ENCODE assay signal across 8 cellular contexts in the genomic region with DNA sequence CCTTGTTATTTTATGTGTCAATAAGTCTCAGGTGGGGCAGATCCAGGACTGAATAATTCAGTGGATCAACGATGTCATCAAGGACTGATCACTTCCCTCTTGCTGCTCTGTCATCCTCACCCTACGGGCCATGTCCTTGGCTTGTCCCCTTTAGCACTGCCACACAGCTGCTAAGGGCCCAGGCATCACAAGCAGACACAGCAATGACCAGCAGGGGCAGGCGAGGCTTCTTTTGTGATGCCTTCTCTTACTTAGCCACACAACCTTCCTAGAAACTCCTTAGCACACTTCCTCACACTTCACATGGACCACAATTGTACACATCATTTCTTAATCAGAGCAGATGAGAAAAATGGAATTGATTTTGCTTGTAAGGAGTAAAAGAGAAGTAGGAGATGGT.
DNase-seq lines count a peak whose midpoint lies in the region; ATAC-seq and TF ChIP-seq lines count a peak whose summit lies in the region.

No MANE protein-coding gene starts in this region.

- H3K27me3 ChIP-seq in DOHH2 (ENCODE audit: control insufficient read depth, low read length) (no peaks in the 10 kb centered on the region), SK-N-SH (ENCODE audit: insufficient read depth) (no peaks in the 10 kb centered on the region), esophagus squamous epithelium (no peaks in the 10 kb centered on the region)

- peak; percentile 67 for DNase-seq in HEK293T (ENCODE audit: extremely low spot score)
- peak; percentile 24 for DNase-seq in SK-N-SH
- DNase-seq in medulla oblongata (ENCODE audit: extremely low spot score), result peak; percentile 44
- no peak for DNase-seq in esophagus squamous epithelium (lab: John Stamatoyannopoulos, UW)
- DNase-seq in coronary artery (ENCODE audit: low spot score), result no peak
- DNase-seq in NCI-H1105 treated with DMSO at 0.1 percent for 48 hours (lab: John Stamatoyannopoulos, UW), result no peak

- H3K9me2 ChIP-seq in DOHH2 (replicated peaks; ENCODE audit: control insufficient read depth, low read length) (no peaks in the 10 kb centered on the region), SK-N-SH (no peaks in the 10 kb centered on the region)

- H4K20me1 ChIP-seq in DOHH2 (ENCODE audit: control insufficient read depth, insufficient read depth, low read depth, low read length) (no peaks in the 10 kb centered on the region), SK-N-SH (ENCODE audit: insufficient read depth) (no peaks in the 10 kb centered on the region)

- no peak overlapping the region for H3K4me2 ChIP-seq in DOHH2 (ENCODE audit: low read length)
- no peak overlapping the region for H3K4me2 ChIP-seq in SK-N-SH

- intact Hi-C loops in esophagus squamous epithelium (cut with DNase I), result no loop called here

- no peak overlapping the region for H3K4me3 ChIP-seq in DOHH2 (ENCODE audit: low read length)
- no peak overlapping the region for H3K4me3 ChIP-seq in SK-N-SH (ENCODE audit: low read depth in 2 of 2, low read length in 1 of 2)
- no peak overlapping the region for H3K4me3 ChIP-seq in esophagus squamous epithelium
- H3K4me3 ChIP-seq in coronary artery, result no peak overlapping the region

- no peak for ATAC-seq in GM19452 (IDR thresholded peaks at IDR 0.05; ENCODE audit: unreplicated experiment)

- H3K27ac ChIP-seq in DOHH2 (ENCODE audit: low read depth, low read length) (no peak overlapping the region), SK-N-SH (ENCODE audit: low read depth in 2 of 2, low read length in 1 of 2) (no peak overlapping the region), esophagus squamous epithelium (no peak overlapping the region), coronary artery (no peak overlapping the region)

- 65% methylated on average over 3 of the region's 3 CpGs for WGBS in SK-N-SH (ENCODE audit: low lambda C conversion rate)
- WGBS in esophagus squamous epithelium, 2 donors, result 58 to 62% methylated on average over 3 of the region's 3 CpGs

- POLR2A ChIA-PET in HEK293T (lab: Yijun Ruan, JAX), result no interaction called here
- POLR2A ChIA-PET in SK-N-SH (lab: Yijun Ruan, JAX), result no interaction called here

- H3K9ac ChIP-seq in SK-N-SH, result no peak overlapping the region

- H3K4me1 ChIP-seq in DOHH2 (ENCODE audit: control insufficient read depth, low read length) (no peaks in the 10 kb centered on the region), SK-N-SH (ENCODE audit: control insufficient read depth in 1 of 2, insufficient read depth in 2 of 2, low read depth in 1 of 2, low read length in 1 of 2) (peaks cover 0 to 4% of the 10 kb centered on the region in 2 experiments; a peak in 2 of 4 replicates), esophagus squamous epithelium (no peaks in the 10 kb centered on the region)

- no peaks in the 10 kb centered on the region for H3K36me3 ChIP-seq in DOHH2 (ENCODE audit: control insufficient read depth, low read length)
- no peaks in the 10 kb centered on the region for H3K36me3 ChIP-seq in SK-N-SH (replicated peaks in 1 of 2; ENCODE audit: control insufficient read depth in 1 of 2, insufficient read depth in 2 of 2, low read length in 1 of 2)
- H3K36me3 ChIP-seq in esophagus squamous epithelium, result no peaks in the 10 kb centered on the region

- H3K9me3 ChIP-seq in DOHH2 (ENCODE audit: control insufficient read depth, insufficient read depth, low read length) (no peaks in the 10 kb centered on the region), SK-N-SH (no peaks in the 10 kb centered on the region), esophagus squamous epithelium (no peaks in the 10 kb centered on the region)

- CTCF ChIA-PET in HEK293T (lab: Yijun Ruan, JAX) (interaction anchor here (0.7 kb wide), 1 partner anchor 295 kb away, joined by 3 read pairs; no protein-coding TSS in a partner anchor), SK-N-SH (lab: Yijun Ruan, JAX) (no interaction called here)

- TF ChIP-seq EP300 in SK-N-SH (IDR thresholded peaks at IDR 0.05; ENCODE audit: borderline replicate concordance in 1 of 2, low read depth in 1 of 2, low read length in 1 of 2), result no peak

- peak; percentile 53 for TF ChIP-seq CTCF in DOHH2 (IDR thresholded peaks at IDR 0.05; ENCODE audit: low read depth, low read length, poor library complexity, severe bottlenecking)
- TF ChIP-seq CTCF in SK-N-SH (IDR thresholded peaks at IDR 0.05), result peak; percentile 47; the same call in 1 of the 2 replicates
- peak in 1 of 6 experiments; percentile 35 for TF ChIP-seq CTCF in esophagus squamous epithelium (IDR thresholded peaks at IDR 0.05)
- no peak for TF ChIP-seq CTCF in coronary artery (IDR thresholded peaks at IDR 0.05)

- TF ChIP-seq RAD21 in SK-N-SH (IDR thresholded peaks at IDR 0.05; ENCODE audit: low read length), result peak; percentile 57

- TF ChIP-seq POLR2A in esophagus squamous epithelium (IDR thresholded peaks at IDR 0.05), result no peak

- no peak overlapping the region for H2AFZ ChIP-seq in SK-N-SH (ENCODE audit: low read depth)

- H3K79me2 ChIP-seq in DOHH2 (ENCODE audit: control insufficient read depth, low read length), result no peaks in the 10 kb centered on the region
- no peaks in the 10 kb centered on the region for H3K79me2 ChIP-seq in SK-N-SH (ENCODE audit: insufficient read depth)

- H3F3A ChIP-seq in DOHH2 (ENCODE audit: control insufficient read depth, insufficient read depth) (no peaks in the 10 kb centered on the region), SK-N-SH (replicated peaks; ENCODE audit: insufficient read depth) (no peaks in the 10 kb centered on the region)

TF ChIP-seq in HEK293T, 16 proteins besides CTCF, POLR2A, EP300 and RAD21:
- no peak for TF ChIP-seq FOXM1 (IDR thresholded peaks at IDR 0.05; ENCODE audit: borderline replicate concordance)
- no peak for TF ChIP-seq NFRKB (IDR thresholded peaks at IDR 0.05)
- no peak for TF ChIP-seq SP1 (IDR thresholded peaks at IDR 0.05)
- no peak for TF ChIP-seq HDGF (IDR thresholded peaks at IDR 0.05; ENCODE audit: borderline replicate concordance)
- no peak for TF ChIP-seq SUZ12 (IDR thresholded peaks at IDR 0.05)
- TF ChIP-seq FOXA1 (IDR thresholded peaks at IDR 0.05), result no peak
- no peak for TF ChIP-seq BHLHE40 (IDR thresholded peaks at IDR 0.05; ENCODE audit: borderline replicate concordance)
- TF ChIP-seq ELF4 (IDR thresholded peaks at IDR 0.05), result no peak
- TF ChIP-seq LEF1 (IDR thresholded peaks at IDR 0.05; ENCODE audit: borderline replicate concordance), result no peak
- TF ChIP-seq L3MBTL2 (conservative IDR thresholded peaks at IDR 0.05), result no peak
- no peak for TF ChIP-seq ZNF384 (IDR thresholded peaks at IDR 0.05)
- no peak for TF ChIP-seq TARDBP (IDR thresholded peaks at IDR 0.05)
- no peak for TF ChIP-seq CTBP1 (IDR thresholded peaks at IDR 0.05; ENCODE audit: borderline replicate concordance)
- no peak for TF ChIP-seq ARNT (IDR thresholded peaks at IDR 0.05)
- TF ChIP-seq, protein P1, sequence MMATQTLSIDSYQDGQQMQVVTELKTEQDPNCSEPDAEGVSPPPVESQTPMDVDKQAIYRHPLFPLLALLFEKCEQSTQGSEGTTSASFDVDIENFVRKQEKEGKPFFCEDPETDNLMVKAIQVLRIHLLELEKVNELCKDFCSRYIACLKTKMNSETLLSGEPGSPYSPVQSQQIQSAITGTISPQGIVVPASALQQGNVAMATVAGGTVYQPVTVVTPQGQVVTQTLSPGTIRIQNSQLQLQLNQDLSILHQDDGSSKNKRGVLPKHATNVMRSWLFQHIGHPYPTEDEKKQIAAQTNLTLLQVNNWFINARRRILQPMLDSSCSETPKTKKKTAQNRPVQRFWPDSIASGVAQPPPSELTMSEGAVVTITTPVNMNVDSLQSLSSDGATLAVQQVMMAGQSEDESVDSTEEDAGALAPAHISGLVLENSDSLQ (IDR thresholded peaks at IDR 0.05), result no peak

TF ChIP-seq in SK-N-SH, 30 proteins besides CTCF, POLR2A, EP300 and RAD21 (continues in another document):
- TF ChIP-seq GATA2 (CRISPR knock-in tag; IDR thresholded peaks at IDR 0.05), result no peak
- TF ChIP-seq RFX5 (IDR thresholded peaks at IDR 0.05; ENCODE audit: low read length), result no peak
- TF ChIP-seq, protein P2, sequence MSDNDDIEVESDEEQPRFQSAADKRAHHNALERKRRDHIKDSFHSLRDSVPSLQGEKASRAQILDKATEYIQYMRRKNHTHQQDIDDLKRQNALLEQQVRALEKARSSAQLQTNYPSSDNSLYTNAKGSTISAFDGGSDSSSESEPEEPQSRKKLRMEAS (IDR thresholded peaks at IDR 0.05; ENCODE audit: low read depth), result no peak
- TF ChIP-seq NRF1 (IDR thresholded peaks at IDR 0.05; ENCODE audit: low read depth, low read length), result no peak
- TF ChIP-seq ELF1 (IDR thresholded peaks at IDR 0.05), result no peak
- TF ChIP-seq, protein P3, sequence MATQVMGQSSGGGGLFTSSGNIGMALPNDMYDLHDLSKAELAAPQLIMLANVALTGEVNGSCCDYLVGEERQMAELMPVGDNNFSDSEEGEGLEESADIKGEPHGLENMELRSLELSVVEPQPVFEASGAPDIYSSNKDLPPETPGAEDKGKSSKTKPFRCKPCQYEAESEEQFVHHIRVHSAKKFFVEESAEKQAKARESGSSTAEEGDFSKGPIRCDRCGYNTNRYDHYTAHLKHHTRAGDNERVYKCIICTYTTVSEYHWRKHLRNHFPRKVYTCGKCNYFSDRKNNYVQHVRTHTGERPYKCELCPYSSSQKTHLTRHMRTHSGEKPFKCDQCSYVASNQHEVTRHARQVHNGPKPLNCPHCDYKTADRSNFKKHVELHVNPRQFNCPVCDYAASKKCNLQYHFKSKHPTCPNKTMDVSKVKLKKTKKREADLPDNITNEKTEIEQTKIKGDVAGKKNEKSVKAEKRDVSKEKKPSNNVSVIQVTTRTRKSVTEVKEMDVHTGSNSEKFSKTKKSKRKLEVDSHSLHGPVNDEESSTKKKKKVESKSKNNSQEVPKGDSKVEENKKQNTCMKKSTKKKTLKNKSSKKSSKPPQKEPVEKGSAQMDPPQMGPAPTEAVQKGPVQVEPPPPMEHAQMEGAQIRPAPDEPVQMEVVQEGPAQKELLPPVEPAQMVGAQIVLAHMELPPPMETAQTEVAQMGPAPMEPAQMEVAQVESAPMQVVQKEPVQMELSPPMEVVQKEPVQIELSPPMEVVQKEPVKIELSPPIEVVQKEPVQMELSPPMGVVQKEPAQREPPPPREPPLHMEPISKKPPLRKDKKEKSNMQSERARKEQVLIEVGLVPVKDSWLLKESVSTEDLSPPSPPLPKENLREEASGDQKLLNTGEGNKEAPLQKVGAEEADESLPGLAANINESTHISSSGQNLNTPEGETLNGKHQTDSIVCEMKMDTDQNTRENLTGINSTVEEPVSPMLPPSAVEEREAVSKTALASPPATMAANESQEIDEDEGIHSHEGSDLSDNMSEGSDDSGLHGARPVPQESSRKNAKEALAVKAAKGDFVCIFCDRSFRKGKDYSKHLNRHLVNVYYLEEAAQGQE (IDR thresholded peaks at IDR 0.05; ENCODE audit: low read depth, low read length), result no peak
- no peak for TF ChIP-seq IRF3 (IDR thresholded peaks at IDR 0.05; ENCODE audit: low read depth, low read length)

Comparison
In these comparisons a context has a peak if more than half of its experiments do, and no peak if none do; other contexts are left out.
1. DNase-seq: peak in HEK293T (single experiment), SK-N-SH (single experiment) and medulla oblongata (single experiment); none in esophagus squamous epithelium (single experiment), coronary artery (single experiment) and NCI-H1105 treated with DMSO at 0.1 percent for 48 hours (single experiment).